12 cellular contexts compared by ENCODE assay signal in the genomic region with DNA sequence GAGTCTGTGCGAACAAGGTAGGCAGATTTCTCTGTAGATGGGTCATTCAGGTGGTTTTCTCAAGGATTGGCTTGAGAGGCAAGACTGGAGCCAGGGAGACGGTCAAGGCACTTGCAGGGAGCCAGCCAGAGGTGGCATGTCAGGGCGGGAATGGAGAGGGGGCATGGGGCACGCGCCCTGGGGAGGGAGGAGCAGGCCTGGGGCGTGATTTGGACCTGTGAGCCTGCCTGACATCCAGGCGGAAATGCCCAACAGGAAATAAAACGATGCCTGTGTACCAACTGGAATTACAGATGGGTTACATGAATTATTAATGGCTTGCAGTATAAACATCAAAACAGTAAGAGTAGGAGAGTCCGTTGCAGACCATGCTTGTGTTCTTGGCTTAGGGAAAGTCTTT. TPM values are rescaled to one million over a fixed set of nuclear protein-coding genes. Genes with fewer than 3 reads are reported as not detected.
A peak's percentile ranks its signal among the peaks of the same experiment; 100 is the strongest.
DNase-seq lines count a peak whose midpoint lies in the region; ATAC-seq and TF ChIP-seq lines count a peak whose summit lies in the region.
"Had no signal": no experiment of that assay in that cellular context is flagged by ENCODE, and none has a peak within 500 bp of the region (broad histone marks: within the 10 kb centered on the region; RNA-seq: fewer than 3 reads in every experiment).

No MANE protein-coding gene starts in this region.

- H3K36me3 ChIP-seq in SK-N-MC (ENCODE audit: insufficient read depth, low read length) (no peaks in the 10 kb centered on the region; the same call in 1 of the 2 replicates), right atrium auricular region (no peaks in the 10 kb centered on the region), skeletal muscle satellite cell (ENCODE audit: insufficient read depth, low read length) (peaks cover 10% of the 10 kb centered on the region)
- H3K36me3 ChIP-seq: neutrophil had no signal

- TF ChIP-seq CTCF in right atrium auricular region (IDR thresholded peaks at IDR 0.05): no peak

- DNase-seq in DMS153 treated with DMSO at 0.1 percent for 48 hours (lab: John Stamatoyannopoulos, UW; ENCODE audit: unreplicated experiment) (peak; percentile 93), SK-N-MC (ENCODE audit: low read depth, low spot score) (no peak), right atrium auricular region (ENCODE audit: low spot score) (no peak), nucleus accumbens (lab: John Stamatoyannopoulos, UW) (no peak)
- DNase-seq: activated naive CD8-positive, alpha-beta T cell treated with anti-CD3 and anti-CD28 coated beads, Interleukin-2, amount 10 ng/mL, durations not matched to agents 7 days and 5 days; effector CD8-positive, alpha-beta T cell; testis had no signal

- H3K27me3 ChIP-seq in right atrium auricular region (no peaks in the 10 kb centered on the region), skeletal muscle satellite cell (ENCODE audit: control insufficient read depth, insufficient read depth, low read length) (no peaks in the 10 kb centered on the region)
- H3K27me3 ChIP-seq: testis had no signal

- H3K9me3 ChIP-seq in SK-N-MC (ENCODE audit: low read depth, low read length) (no peaks in the 10 kb centered on the region), right atrium auricular region (no peaks in the 10 kb centered on the region), skeletal muscle satellite cell (replicated peaks; ENCODE audit: low read length) (no peaks in the 10 kb centered on the region)
- H3K9me3 ChIP-seq: neutrophil, testis had no signal

- H3K4me2 ChIP-seq in skeletal muscle satellite cell (ENCODE audit: low read length): peak overlapping the region; percentile 77

- H3K9ac ChIP-seq in SK-N-MC (ENCODE audit: insufficient read length) (no peak overlapping the region), skeletal muscle satellite cell (ENCODE audit: low read depth, low read length) (no peak overlapping the region)

- H3K4me3 ChIP-seq in SK-N-MC (no peak overlapping the region), right atrium auricular region (no peak overlapping the region), skeletal muscle satellite cell (ENCODE audit: low read length) (no peak overlapping the region)
- H3K4me3 ChIP-seq: testis had no signal

- ATAC-seq in GM19395 (IDR thresholded peaks at IDR 0.05; ENCODE audit: unreplicated experiment) (no peak), GM18520 (IDR thresholded peaks at IDR 0.05; ENCODE audit: unreplicated experiment) (no peak), HG02840 (IDR thresholded peaks at IDR 0.05; ENCODE audit: low FRiP score, unreplicated experiment) (no peak)

- H3K27ac ChIP-seq in SK-N-MC: 0 out of 2 replicates have a peak overlapping the region, but pooled peaks have one; percentile 6
- H3K27ac ChIP-seq in right atrium auricular region: peak overlapping the region; percentile 66 to 80
- H3K27ac ChIP-seq: neutrophil, testis had no signal

- H3K4me1 ChIP-seq in right atrium auricular region (peaks cover 0 to 79% of the 10 kb centered on the region in 2 donors), skeletal muscle satellite cell (ENCODE audit: control insufficient read depth, insufficient read depth, low read length) (peaks cover 41% of the 10 kb centered on the region)
- H3K4me1 ChIP-seq: testis had no signal

RNA-seq across cellular contexts. Expression of a gene that starts 8.6 kb away (rescaled TPM):
- 10 to 100 TPM; 84.4 to 97.5 TPM for total RNA-seq in right atrium auricular region
- 91.3 and 91.5 TPM in 2 replicates for total RNA-seq in skeletal muscle satellite cell (2012; rRNA removed)

RNA-seq across cellular contexts. Expression of a gene that starts 52.7 kb away (rescaled TPM):
- total RNA-seq in right atrium auricular region: 10 to 100 TPM; 16.1 to 19.7 TPM
- 16.7 and 17.5 TPM in 2 replicates for total RNA-seq in skeletal muscle satellite cell (2012; rRNA removed)
